23 cellular contexts compared by ENCODE assay signal in genomic region chr6:16182428-16182827, GRCh38.
"Had no signal": no experiment of that assay in that cellular context is flagged by ENCODE, and none has a peak within 500 bp of the region (broad histone marks: within the 10 kb centered on the region; RNA-seq: fewer than 3 reads in every experiment).

No MANE protein-coding gene starts in this region.

- H3K4me3 ChIP-seq: ascending aorta, coronary artery, left lung, lower lobe of right lung, mucosa of descending colon, ovary, sigmoid colon, smooth muscle cell, stomach, thyroid gland, upper lobe of right lung had no signal

- H3K27ac ChIP-seq: ascending aorta, coronary artery, foreskin keratinocyte, left lung, lower lobe of right lung, ovary, sigmoid colon, stomach, thyroid gland, upper lobe of right lung, VCaP had no signal

- ATAC-seq: effector memory CD8-positive, alpha-beta T cell; natural killer cell treated with Interleukin-12 subunit alpha and Interleukin-12 subunit beta and Interleukin-15 and Interleukin-18, amount 100 ng/mL, for 72 hours had no signal

- H3K9me3 ChIP-seq: ascending aorta, mucosa of descending colon, ovary, sigmoid colon, stomach, thyroid gland, upper lobe of right lung had no signal

- H3K4me1 ChIP-seq: foreskin keratinocyte had no signal

- H3K27me3 ChIP-seq: ascending aorta, left lung, ovary, sigmoid colon, stomach, thyroid gland, upper lobe of right lung had no signal

- DNase-seq: activated CD4-positive, alpha-beta T cell treated with anti-CD3 and anti-CD28 coated beads for 4 hours; activated CD4-positive, alpha-beta T cell treated with anti-CD3 and anti-CD28 coated beads, Interleukin-2, amount 50 U/mL, for 4 hours; activated effector memory CD4-positive, alpha-beta T cell treated with anti-CD3 and anti-CD28 coated beads, Interleukin-2, amount 50 U/mL, for 16 hours; activated naive CD4-positive, alpha-beta T cell treated with anti-CD3 and anti-CD28 coated beads for 36 hours; activated naive CD8-positive, alpha-beta T cell treated with anti-CD3 and anti-CD28 coated beads, Interleukin-2, amount 10 ng/mL, durations not matched to agents 7 days and 5 days; activated T-cell treated with anti-CD3 and anti-CD28 coated beads for 4 hours; effector memory CD8-positive, alpha-beta T cell; left lung; lower lobe of right lung; mucosa of descending colon; ovary; sigmoid colon; stimulated activated CD4-positive, alpha-beta T cell treated with anti-CD3 and anti-CD28 coated beads, Interleukin-2, amount 100 ng/mL, for 24 hours; stimulated activated naive B cell treated with anti-CD40 and anti-IgM and Interleukin-4, amounts not matched to agents 10 μg/mL and 1 μg/mL and 100 μg/mL, for 72 hours; stomach; upper lobe of right lung had no signal

- H3K36me3 ChIP-seq: ascending aorta, left lung, lower lobe of right lung, ovary, sigmoid colon, stomach, thyroid gland, upper lobe of right lung had no signal
